Comparison of ENCODE assay signal across 25 cellular contexts in genomic region chr5:120091376-120091948, GRCh38.
A peak's percentile ranks its signal among the peaks of the same experiment; 100 is the strongest.
DNase-seq lines count a peak whose midpoint lies in the region; FAIRE-seq and TF ChIP-seq lines count a peak whose summit lies in the region.
"Had no signal": no experiment of that assay in that cellular context is flagged by ENCODE, and none has a peak within 500 bp of the region (broad histone marks: within the 10 kb centered on the region; RNA-seq: fewer than 3 reads in every experiment).

No MANE protein-coding gene starts in this region.

- intact Hi-C loops in kidney (cut with DNase I), result no loop called here

- H3K27ac ChIP-seq in epithelial cell of prostate, result peak overlapping the region; percentile 13
- no peak overlapping the region for H3K27ac ChIP-seq in kidney (ENCODE audit: low read depth in 2 of 2, low read length in 2 of 2)
- H3K27ac ChIP-seq: C4-2B, RWPE1 had no signal

- FAIRE-seq in kidney (lab: Jason Lieb, UNC), result peak; percentile 46
- FAIRE-seq: GM18507, H54 had no signal

- no peak overlapping the region for H3K4me3 ChIP-seq in kidney (ENCODE audit: low read length in 2 of 2)

- CTCF ChIA-PET in HEK293T (lab: Yijun Ruan, JAX), result no interaction called here

- TF ChIP-seq CTCF in kidney (IDR thresholded peaks at IDR 0.05; ENCODE audit: borderline replicate concordance, extremely low read depth, insufficient read depth), result no peak

- no peak overlapping the region for H3K9ac ChIP-seq in kidney (ENCODE audit: low read length in 2 of 2)

- POLR2A ChIA-PET in HEK293T (lab: Yijun Ruan, JAX), result no interaction called here

- no peaks in the 10 kb centered on the region for H3K4me1 ChIP-seq in kidney (ENCODE audit: control insufficient read depth in 1 of 2, insufficient read depth in 1 of 2, low read depth in 1 of 2, low read length in 2 of 2)
- H3K4me1 ChIP-seq: Caco-2 had no signal

- no peak for DNase-seq in HEK293T (ENCODE audit: extremely low spot score)
- peak; percentile 8 to 57 for DNase-seq in NCI-H524 (lab: John Stamatoyannopoulos, UW)
- DNase-seq in epithelial cell of prostate (ENCODE audit: low read depth, low spot score), result peak; percentile 22
- DNase-seq in kidney, result no peak
- DNase-seq in MV-4-11 (lab: John Stamatoyannopoulos, UW), result no peak
- DNase-seq in OCI-M2 (lab: John Stamatoyannopoulos, UW; ENCODE audit: unreplicated experiment), result no peak
- DNase-seq in anterior cingulate cortex (lab: John Stamatoyannopoulos, UW), result no peak
- DNase-seq: Caco-2; CD8-positive, alpha-beta T cell; DMS153; DND-41; NCI-H1092 treated with DMSO at 0.1 percent for 48 hours; NCI-H1436; NCI-H187; NCI-H2081 treated with DMSO at 0.1 percent for 48 hours; NCI-H2171; NCI-H226; NCI-H510A treated with DMSO at 0.1 percent for 48 hours; NCI-H774; SHP77 treated with DMSO at 0.1 percent for 48 hours; SW 1271 had no signal

- no peaks in the 10 kb centered on the region for H3K9me3 ChIP-seq in kidney (ENCODE audit: control insufficient read depth in 1 of 2, low read length in 2 of 2)
- H3K9me3 ChIP-seq: Caco-2 had no signal

- H3K36me3 ChIP-seq in kidney (ENCODE audit: control insufficient read depth in 1 of 2, insufficient read depth in 2 of 2, low read length in 2 of 2), result no peaks in the 10 kb centered on the region

TF ChIP-seq in HEK293T, 16 proteins besides CTCF, POLR2A, EP300 and RAD21:
- TF ChIP-seq PKNOX1 (IDR thresholded peaks at IDR 0.05) (peak; percentile 78; the same call in 1 of the 2 replicates), NFRKB (IDR thresholded peaks at IDR 0.05) (no peak), TARDBP (IDR thresholded peaks at IDR 0.05) (no peak)

Comparison
In these comparisons a context has a peak if more than half of its experiments do, and no peak if none do; other contexts are left out.
1. DNase-seq: peak in NCI-H524 (2 of 2) and epithelial cell of prostate (single experiment); none in HEK293T (single experiment), kidney (single experiment), MV-4-11 (single experiment), OCI-M2 (single experiment) and anterior cingulate cortex (0 of 58).